In the genomic region with DNA sequence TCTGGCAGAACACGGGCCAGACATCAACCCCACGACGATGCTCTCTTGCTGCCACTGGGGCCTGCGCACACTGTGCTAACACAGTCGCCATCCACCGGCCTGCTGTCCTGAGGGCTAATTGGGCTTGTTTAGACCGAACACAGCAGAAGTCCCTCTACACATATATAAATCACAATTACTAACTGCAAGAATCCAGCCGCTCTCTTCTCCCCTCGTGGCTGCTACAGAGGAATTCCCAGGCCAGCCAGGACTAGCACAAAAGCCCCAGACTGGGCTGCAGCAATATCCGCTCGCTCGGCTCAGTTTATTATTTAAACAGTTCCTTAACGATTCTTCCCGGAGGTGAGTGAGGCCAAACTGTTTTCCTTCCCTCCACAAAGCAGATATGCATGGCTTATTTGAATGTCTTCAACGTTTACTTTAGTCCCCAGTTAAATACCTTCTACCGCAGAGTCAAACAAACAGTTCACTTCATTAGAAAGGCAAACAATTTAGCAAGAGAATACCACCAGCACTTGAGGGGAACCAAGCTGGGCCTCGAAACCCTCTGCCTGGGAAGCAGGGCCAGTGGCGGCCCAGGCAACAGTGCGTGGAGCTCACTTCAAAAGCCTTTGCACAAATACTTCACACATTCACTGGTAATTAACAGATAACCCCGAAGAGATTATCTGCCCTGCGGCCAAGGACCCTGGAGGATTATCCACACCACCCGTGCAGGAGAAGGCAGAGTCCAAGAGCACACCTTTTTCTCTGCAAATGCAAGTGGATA, we compare ENCODE assay signal across 1 cellular context.
TF ChIP-seq lines count a peak whose summit lies in the region.

No MANE protein-coding gene starts in this region.

TF ChIP-seq in HEK293, 187 proteins besides CTCF, POLR2A, EP300 and RAD21 (continued from another document):
- TF ChIP-seq, protein P1, sequence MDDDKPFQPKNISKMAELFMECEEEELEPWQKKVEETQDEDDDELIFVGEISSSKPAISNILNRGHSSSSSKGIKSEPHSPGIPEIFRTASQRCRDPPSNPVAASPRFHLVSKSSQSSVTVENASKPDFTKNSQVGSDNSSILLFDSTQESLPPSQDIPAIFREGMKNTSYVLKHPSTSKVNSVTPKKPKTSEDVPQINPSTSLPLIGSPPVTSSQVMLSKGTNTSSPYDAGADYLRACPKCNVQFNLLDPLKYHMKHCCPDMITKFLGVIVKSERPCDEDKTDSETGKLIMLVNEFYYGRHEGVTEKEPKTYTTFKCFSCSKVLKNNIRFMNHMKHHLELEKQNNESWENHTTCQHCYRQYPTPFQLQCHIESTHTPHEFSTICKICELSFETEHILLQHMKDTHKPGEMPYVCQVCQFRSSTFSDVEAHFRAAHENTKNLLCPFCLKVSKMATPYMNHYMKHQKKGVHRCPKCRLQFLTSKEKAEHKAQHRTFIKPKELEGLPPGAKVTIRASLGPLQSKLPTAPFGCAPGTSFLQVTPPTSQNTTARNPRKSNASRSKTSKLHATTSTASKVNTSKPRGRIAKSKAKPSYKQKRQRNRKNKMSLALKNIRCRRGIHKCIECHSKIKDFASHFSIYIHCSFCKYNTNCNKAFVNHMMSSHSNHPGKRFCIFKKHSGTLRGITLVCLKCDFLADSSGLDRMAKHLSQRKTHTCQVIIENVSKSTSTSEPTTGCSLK (tag by site-specific recombination; IDR thresholded peaks at IDR 0.05): no peak
- TF ChIP-seq ZNF701 (tag by site-specific recombination; IDR thresholded peaks at IDR 0.05) (no peak), ZFHX2 (tag by site-specific recombination; conservative IDR thresholded peaks at IDR 0.05) (no peak), ZBTB8A (tag by site-specific recombination; IDR thresholded peaks at IDR 0.05) (0 out of 2 replicates have a peak, but pooled peaks have one; percentile 46), ZNF121 (tag by site-specific recombination; IDR thresholded peaks at IDR 0.05) (no peak), SCRT1 (tag by site-specific recombination; IDR thresholded peaks at IDR 0.05; ENCODE audit: borderline replicate concordance) (peak; percentile 37; the same call in 1 of the 2 replicates), ZNF843 (tag by site-specific recombination; IDR thresholded peaks at IDR 0.05) (peak; percentile 78; the same call in 1 of the 2 replicates), ZNF133 (tag by site-specific recombination; IDR thresholded peaks at IDR 0.05) (no peak), MEIS1 (CRISPR knock-in tag; IDR thresholded peaks at IDR 0.05; ENCODE audit: borderline replicate concordance) (no peak), ZNF239 (tag by site-specific recombination; IDR thresholded peaks at IDR 0.05) (no peak), ZNF274 (IDR thresholded peaks at IDR 0.05; ENCODE audit: low read length) (no peak), ZNF274 (tag by site-specific recombination; IDR thresholded peaks at IDR 0.05; ENCODE audit: borderline replicate concordance) (no peak), KLF9 (tag by site-specific recombination; IDR thresholded peaks at IDR 0.05; ENCODE audit: low read depth) (no peak)
- TF ChIP-seq, protein P2, sequence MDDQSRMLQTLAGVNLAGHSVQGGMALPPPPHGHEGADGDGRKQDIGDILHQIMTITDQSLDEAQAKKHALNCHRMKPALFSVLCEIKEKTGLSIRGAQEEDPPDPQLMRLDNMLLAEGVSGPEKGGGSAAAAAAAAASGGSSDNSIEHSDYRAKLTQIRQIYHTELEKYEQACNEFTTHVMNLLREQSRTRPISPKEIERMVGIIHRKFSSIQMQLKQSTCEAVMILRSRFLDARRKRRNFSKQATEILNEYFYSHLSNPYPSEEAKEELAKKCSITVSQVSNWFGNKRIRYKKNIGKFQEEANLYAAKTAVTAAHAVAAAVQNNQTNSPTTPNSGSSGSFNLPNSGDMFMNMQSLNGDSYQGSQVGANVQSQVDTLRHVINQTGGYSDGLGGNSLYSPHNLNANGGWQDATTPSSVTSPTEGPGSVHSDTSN (CRISPR knock-in tag; IDR thresholded peaks at IDR 0.05): no peak
- TF ChIP-seq, protein P3, sequence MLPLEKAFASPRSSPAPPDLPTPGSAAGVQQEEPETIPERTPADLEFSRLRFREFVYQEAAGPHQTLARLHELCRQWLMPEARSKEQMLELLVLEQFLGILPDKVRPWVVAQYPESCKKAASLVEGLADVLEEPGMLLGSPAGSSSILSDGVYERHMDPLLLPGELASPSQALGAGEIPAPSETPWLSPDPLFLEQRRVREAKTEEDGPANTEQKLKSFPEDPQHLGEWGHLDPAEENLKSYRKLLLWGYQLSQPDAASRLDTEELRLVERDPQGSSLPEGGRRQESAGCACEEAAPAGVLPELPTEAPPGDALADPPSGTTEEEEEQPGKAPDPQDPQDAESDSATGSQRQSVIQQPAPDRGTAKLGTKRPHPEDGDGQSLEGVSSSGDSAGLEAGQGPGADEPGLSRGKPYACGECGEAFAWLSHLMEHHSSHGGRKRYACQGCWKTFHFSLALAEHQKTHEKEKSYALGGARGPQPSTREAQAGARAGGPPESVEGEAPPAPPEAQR (tag by site-specific recombination; IDR thresholded peaks at IDR 0.05): no peak
- TF ChIP-seq, protein P4, sequence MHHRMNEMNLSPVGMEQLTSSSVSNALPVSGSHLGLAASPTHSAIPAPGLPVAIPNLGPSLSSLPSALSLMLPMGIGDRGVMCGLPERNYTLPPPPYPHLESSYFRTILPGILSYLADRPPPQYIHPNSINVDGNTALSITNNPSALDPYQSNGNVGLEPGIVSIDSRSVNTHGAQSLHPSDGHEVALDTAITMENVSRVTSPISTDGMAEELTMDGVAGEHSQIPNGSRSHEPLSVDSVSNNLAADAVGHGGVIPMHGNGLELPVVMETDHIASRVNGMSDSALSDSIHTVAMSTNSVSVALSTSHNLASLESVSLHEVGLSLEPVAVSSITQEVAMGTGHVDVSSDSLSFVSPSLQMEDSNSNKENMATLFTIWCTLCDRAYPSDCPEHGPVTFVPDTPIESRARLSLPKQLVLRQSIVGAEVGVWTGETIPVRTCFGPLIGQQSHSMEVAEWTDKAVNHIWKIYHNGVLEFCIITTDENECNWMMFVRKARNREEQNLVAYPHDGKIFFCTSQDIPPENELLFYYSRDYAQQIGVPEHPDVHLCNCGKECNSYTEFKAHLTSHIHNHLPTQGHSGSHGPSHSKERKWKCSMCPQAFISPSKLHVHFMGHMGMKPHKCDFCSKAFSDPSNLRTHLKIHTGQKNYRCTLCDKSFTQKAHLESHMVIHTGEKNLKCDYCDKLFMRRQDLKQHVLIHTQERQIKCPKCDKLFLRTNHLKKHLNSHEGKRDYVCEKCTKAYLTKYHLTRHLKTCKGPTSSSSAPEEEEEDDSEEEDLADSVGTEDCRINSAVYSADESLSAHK (tag by site-specific recombination; IDR thresholded peaks at IDR 0.05): peak; percentile 92
- TF ChIP-seq, protein P5, sequence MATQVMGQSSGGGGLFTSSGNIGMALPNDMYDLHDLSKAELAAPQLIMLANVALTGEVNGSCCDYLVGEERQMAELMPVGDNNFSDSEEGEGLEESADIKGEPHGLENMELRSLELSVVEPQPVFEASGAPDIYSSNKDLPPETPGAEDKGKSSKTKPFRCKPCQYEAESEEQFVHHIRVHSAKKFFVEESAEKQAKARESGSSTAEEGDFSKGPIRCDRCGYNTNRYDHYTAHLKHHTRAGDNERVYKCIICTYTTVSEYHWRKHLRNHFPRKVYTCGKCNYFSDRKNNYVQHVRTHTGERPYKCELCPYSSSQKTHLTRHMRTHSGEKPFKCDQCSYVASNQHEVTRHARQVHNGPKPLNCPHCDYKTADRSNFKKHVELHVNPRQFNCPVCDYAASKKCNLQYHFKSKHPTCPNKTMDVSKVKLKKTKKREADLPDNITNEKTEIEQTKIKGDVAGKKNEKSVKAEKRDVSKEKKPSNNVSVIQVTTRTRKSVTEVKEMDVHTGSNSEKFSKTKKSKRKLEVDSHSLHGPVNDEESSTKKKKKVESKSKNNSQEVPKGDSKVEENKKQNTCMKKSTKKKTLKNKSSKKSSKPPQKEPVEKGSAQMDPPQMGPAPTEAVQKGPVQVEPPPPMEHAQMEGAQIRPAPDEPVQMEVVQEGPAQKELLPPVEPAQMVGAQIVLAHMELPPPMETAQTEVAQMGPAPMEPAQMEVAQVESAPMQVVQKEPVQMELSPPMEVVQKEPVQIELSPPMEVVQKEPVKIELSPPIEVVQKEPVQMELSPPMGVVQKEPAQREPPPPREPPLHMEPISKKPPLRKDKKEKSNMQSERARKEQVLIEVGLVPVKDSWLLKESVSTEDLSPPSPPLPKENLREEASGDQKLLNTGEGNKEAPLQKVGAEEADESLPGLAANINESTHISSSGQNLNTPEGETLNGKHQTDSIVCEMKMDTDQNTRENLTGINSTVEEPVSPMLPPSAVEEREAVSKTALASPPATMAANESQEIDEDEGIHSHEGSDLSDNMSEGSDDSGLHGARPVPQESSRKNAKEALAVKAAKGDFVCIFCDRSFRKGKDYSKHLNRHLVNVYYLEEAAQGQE (tag by site-specific recombination; IDR thresholded peaks at IDR 0.05): no peak
TF ChIP-seq in HEK293: peak in this region for 35.
